In the genomic region with DNA sequence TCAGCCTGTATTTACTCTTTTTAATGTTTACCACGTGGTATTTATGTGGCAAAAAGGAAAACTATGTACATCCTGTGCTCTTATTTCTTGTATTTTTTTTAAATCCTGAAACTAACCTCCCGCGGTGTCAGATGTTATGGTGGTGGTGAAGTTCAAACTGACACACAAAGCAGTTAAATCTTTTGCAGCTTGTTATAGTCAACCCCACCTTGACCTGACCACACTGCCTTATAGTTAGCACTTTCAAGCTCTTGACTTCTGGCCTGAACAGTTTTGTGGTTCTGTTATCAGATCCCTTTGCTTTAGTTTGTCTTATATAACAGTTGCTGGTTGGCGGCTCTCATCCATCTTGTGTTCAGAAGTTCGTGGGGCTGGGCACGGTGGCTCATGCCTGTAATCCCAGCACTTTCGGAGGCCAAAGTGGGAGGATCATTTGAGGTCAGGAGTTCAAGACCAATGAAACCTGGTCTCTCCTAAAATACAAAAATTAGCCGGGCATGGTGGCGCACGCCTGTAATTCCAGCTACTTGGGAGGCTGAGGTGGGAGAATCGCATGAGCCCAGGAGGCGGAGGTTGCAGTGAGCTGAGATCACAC, we compare ENCODE assay signal across 1 cellular context.
TF ChIP-seq lines count a peak whose summit lies in the region.

No MANE protein-coding gene starts in this region.

TF ChIP-seq in GM23338, 12 proteins besides CTCF, POLR2A, EP300 and RAD21 (continued from another document):
- TF ChIP-seq, protein P1, sequence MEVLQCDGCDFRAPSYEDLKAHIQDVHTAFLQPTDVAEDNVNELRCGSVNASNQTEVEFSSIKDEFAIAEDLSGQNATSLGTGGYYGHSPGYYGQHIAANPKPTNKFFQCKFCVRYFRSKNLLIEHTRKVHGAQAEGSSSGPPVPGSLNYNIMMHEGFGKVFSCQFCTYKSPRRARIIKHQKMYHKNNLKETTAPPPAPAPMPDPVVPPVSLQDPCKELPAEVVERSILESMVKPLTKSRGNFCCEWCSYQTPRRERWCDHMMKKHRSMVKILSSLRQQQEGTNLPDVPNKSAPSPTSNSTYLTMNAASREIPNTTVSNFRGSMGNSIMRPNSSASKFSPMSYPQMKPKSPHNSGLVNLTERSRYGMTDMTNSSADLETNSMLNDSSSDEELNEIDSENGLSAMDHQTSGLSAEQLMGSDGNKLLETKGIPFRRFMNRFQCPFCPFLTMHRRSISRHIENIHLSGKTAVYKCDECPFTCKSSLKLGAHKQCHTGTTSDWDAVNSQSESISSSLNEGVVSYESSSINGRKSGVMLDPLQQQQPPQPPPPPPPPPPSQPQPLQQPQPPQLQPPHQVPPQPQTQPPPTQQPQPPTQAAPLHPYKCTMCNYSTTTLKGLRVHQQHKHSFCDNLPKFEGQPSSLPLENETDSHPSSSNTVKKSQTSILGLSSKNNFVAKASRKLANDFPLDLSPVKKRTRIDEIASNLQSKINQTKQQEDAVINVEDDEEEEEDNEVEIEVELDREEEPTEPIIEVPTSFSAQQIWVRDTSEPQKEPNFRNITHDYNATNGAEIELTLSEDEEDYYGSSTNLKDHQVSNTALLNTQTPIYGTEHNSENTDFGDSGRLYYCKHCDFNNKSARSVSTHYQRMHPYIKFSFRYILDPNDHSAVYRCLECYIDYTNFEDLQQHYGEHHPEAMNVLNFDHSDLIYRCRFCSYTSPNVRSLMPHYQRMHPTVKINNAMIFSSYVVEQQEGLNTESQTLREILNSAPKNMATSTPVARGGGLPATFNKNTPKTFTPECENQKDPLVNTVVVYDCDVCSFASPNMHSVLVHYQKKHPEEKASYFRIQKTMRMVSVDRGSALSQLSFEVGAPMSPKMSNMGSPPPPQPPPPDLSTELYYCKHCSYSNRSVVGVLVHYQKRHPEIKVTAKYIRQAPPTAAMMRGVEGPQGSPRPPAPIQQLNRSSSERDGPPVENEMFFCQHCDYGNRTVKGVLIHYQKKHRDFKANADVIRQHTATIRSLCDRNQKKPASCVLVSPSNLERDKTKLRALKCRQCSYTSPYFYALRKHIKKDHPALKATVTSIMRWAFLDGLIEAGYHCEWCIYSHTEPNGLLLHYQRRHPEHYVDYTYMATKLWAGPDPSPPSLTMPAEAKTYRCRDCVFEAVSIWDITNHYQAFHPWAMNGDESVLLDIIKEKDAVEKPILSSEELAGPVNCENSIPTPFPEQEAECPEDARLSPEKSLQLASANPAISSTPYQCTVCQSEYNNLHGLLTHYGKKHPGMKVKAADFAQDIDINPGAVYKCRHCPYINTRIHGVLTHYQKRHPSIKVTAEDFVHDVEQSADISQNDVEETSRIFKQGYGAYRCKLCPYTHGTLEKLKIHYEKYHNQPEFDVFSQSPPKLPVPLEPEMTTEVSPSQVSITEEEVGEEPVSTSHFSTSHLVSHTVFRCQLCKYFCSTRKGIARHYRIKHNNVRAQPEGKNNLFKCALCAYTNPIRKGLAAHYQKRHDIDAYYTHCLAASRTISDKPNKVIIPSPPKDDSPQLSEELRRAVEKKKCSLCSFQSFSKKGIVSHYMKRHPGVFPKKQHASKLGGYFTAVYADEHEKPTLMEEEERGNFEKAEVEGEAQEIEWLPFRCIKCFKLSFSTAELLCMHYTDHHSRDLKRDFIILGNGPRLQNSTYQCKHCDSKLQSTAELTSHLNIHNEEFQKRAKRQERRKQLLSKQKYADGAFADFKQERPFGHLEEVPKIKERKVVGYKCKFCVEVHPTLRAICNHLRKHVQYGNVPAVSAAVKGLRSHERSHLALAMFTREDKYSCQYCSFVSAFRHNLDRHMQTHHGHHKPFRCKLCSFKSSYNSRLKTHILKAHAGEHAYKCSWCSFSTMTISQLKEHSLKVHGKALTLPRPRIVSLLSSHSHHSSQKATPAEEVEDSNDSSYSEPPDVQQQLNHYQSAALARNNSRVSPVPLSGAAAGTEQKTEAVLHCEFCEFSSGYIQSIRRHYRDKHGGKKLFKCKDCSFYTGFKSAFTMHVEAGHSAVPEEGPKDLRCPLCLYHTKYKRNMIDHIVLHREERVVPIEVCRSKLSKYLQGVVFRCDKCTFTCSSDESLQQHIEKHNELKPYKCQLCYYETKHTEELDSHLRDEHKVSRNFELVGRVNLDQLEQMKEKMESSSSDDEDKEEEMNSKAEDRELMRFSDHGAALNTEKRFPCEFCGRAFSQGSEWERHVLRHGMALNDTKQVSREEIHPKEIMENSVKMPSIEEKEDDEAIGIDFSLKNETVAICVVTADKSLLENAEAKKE (CRISPR knock-in tag; IDR thresholded peaks at IDR 0.05): no peak
- TF ChIP-seq ZNF114 (CRISPR knock-in tag; IDR thresholded peaks at IDR 0.05): no peak
